In the genomic region with DNA sequence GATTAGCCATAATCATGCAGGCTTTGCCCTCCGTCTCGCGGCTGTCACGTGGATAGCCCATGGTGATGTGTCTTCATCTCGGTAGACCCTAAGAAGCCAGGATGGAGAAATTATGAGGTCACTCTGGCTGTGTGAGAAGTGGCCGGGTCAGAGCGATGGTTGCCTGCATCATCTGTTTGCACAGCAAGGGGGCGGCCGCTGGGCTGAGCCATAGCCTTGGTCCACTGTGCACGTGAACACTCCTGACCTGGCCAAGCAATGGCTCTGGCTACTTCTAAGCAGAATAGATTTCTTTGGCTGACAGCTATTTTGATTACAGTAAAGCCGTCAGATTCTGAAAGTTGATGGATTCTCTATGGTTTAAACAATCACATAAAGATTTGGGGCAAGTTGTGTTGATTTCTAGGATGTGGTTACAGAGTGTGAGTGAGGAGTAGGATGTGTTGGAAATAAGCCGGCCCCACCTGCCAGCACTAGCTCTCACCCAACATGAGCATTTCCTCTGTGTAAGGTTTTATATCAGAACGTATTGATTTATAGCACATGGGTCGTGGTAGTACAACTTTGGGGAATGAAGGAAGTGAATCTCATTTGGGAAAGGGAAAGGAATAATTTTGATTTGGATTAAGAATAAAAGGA, we compare ENCODE assay signal across 24 cellular contexts.
A peak's percentile ranks its signal among the peaks of the same experiment; 100 is the strongest.
DNase-seq lines count a peak whose midpoint lies in the region; ATAC-seq and TF ChIP-seq lines count a peak whose summit lies in the region.
"Had no signal": no experiment of that assay in that cellular context is flagged by ENCODE, and none has a peak within 500 bp of the region (broad histone marks: within the 10 kb centered on the region; RNA-seq: fewer than 3 reads in every experiment).

No MANE protein-coding gene starts in this region.

- in situ Hi-C loops in G401 (cut with HindIII; ENCODE audit: low sequenced_read_pairs) = no loop called here

- H3K27me3 ChIP-seq in GM23338 (ENCODE audit: insufficient read depth) = no peaks in the 10 kb centered on the region
- no peaks in the 10 kb centered on the region for H3K27me3 ChIP-seq in sigmoid colon
- H3K27me3 ChIP-seq in ovary = no peaks in the 10 kb centered on the region
- H3K27me3 ChIP-seq: adrenal gland; BLaER1 treated with 17β-estradiol and CSF1 and Interleukin-3, amounts not matched to agents 10 nM and 100 nM; body of pancreas; tibial nerve had no signal

- no peak overlapping the region for H3K4me2 ChIP-seq in GM23338
- H3K4me2 ChIP-seq: smooth muscle cell had no signal

- H3F3A ChIP-seq in GM23338 (replicated peaks; ENCODE audit: low read depth) = no peaks in the 10 kb centered on the region

- H3K27ac ChIP-seq in GM23338 (ENCODE audit: low read depth) = no peak overlapping the region
- no peak overlapping the region for H3K27ac ChIP-seq in sigmoid colon
- no peak overlapping the region for H3K27ac ChIP-seq in ovary
- H3K27ac ChIP-seq: adrenal gland; BLaER1 treated with 17β-estradiol and CSF1 and Interleukin-3, amounts not matched to agents 10 nM and 100 nM; body of pancreas; dorsolateral prefrontal cortex; tibial nerve had no signal

- peak; percentile 45; the same call in 2 of the 3 replicates for ATAC-seq in GM23338
- ATAC-seq: activated T-cell treated with anti-CD3 and anti-CD28 coated beads, Interleukin-2, amount 50 U/mL, for 4 hours; body of pancreas had no signal

- H3K4me3 Mint-ChIP-seq in GM23338 = no peak overlapping the region
- H3K4me3 Mint-ChIP-seq: activated T-cell treated with anti-CD3 and anti-CD28 coated beads, Interleukin-2, amount 50 U/mL, for 4 hours; HFFc6; natural killer cell treated with Interleukin-12 subunit alpha and Interleukin-12 subunit beta and Interleukin-15 and Interleukin-18, amount 100 ng/mL, for 72 hours had no signal

- H3K27me3 Mint-ChIP-seq in GM23338 (ENCODE audit: insufficient read depth, low read depth, poor library complexity) = peaks cover 1% of the 10 kb centered on the region

- no peaks in the 10 kb centered on the region for H3K9me3 ChIP-seq in sigmoid colon
- H3K9me3 ChIP-seq in ovary = peaks cover 0 to 3% of the 10 kb centered on the region in 2 donors
- H3K9me3 ChIP-seq: adrenal gland, body of pancreas, tibial nerve had no signal

- no peaks in the 10 kb centered on the region for H3K9me3 Mint-ChIP-seq in GM23338
- H3K9me3 Mint-ChIP-seq: activated T-cell treated with anti-CD3 and anti-CD28 coated beads, Interleukin-2, amount 50 U/mL, for 4 hours; natural killer cell treated with Interleukin-12 subunit alpha and Interleukin-12 subunit beta and Interleukin-15 and Interleukin-18, amount 100 ng/mL, for 72 hours had no signal

- WGBS in sigmoid colon, 2 donors = 60 to 76% methylated on average over 14 of the region's 14 CpGs
- WGBS in ovary, 3 donors = 70 to 71% (median 71%) methylated on average over 14 of the region's 14 CpGs

- H3K36me3 ChIP-seq in GM23338 (ENCODE audit: insufficient read depth) = no peaks in the 10 kb centered on the region
- no peaks in the 10 kb centered on the region for H3K36me3 ChIP-seq in sigmoid colon
- H3K36me3 ChIP-seq in ovary = no peaks in the 10 kb centered on the region
- H3K36me3 ChIP-seq: adrenal gland; BLaER1 treated with 17β-estradiol and CSF1 and Interleukin-3, amounts not matched to agents 10 nM and 100 nM; tibial nerve had no signal

- 0 out of 2 replicates have a peak, but pooled peaks cover 6% of the 10 kb centered on the region for H3K9me2 ChIP-seq in GM23338 (ENCODE audit: insufficient read depth)

- peaks cover 3% of the 10 kb centered on the region; the same call in 1 of the 2 replicates for H3K4me1 ChIP-seq in GM23338 (ENCODE audit: insufficient read depth)
- no peaks in the 10 kb centered on the region for H3K4me1 ChIP-seq in sigmoid colon
- H3K4me1 ChIP-seq in ovary (ENCODE audit: insufficient read depth) = no peaks in the 10 kb centered on the region
- H3K4me1 ChIP-seq: adrenal gland, body of pancreas, tibial nerve had no signal

- intact Hi-C loops in sigmoid colon (cut with DNase I) = no loop called here
- intact Hi-C loops in cardiac septum (cut with DNase I) = no loop called here
- intact Hi-C loops in ovary (cut with DNase I) = no loop called here

- no peak for DNase-seq in GM23338 (ENCODE audit: low spot score)
- DNase-seq in NCI-H146 (lab: John Stamatoyannopoulos, UW) = peak; percentile 39
- peak; percentile 36 for DNase-seq in iPS-NIHi7 (ENCODE audit: extremely low spot score)
- DNase-seq in sigmoid colon = peak; percentile 47
- no peak for DNase-seq in G401 (ENCODE audit: low spot score)
- DNase-seq in cardiac septum (ENCODE audit: low spot score) = no peak
- DNase-seq in ovary = no peak
- DNase-seq: activated CD4-positive, alpha-beta T cell treated with anti-CD3 and anti-CD28 coated beads for 4 hours; activated naive CD4-positive, alpha-beta T cell treated with Interleukin-2 at 50 U/mL for 16 hours; activated T-cell treated with anti-CD3 and anti-CD28 coated beads, Interleukin-2, amount 50 U/mL, for 4 hours; adrenal gland; dorsolateral prefrontal cortex; HFFc6; islet precursor cell; NCI-H1105; NCI-H446; NCI-H82; retina; stimulated activated CD4-positive, alpha-beta T cell treated with anti-CD3 and anti-CD28 coated beads, Interleukin-1b, Interleukin-23, amount 100 ng/mL, for 48 hours had no signal

- TF ChIP-seq POLR2A in sigmoid colon (IDR thresholded peaks at IDR 0.05) (no peak), ovary (IDR thresholded peaks at IDR 0.05) (no peak)

- no peak overlapping the region for H2AFZ ChIP-seq in GM23338

- no peaks in the 10 kb centered on the region for H3K4me1 Mint-ChIP-seq in GM23338

- no peak overlapping the region for H3K27ac Mint-ChIP-seq in GM23338
- H3K27ac Mint-ChIP-seq: HFFc6; natural killer cell treated with Interleukin-12 subunit alpha and Interleukin-12 subunit beta and Interleukin-15 and Interleukin-18, amount 100 ng/mL, for 72 hours had no signal

- H3K36me3 Mint-ChIP-seq in GM23338 (ENCODE audit: low read depth) = no peaks in the 10 kb centered on the region
- H3K36me3 Mint-ChIP-seq: natural killer cell treated with Interleukin-12 subunit alpha and Interleukin-12 subunit beta and Interleukin-15 and Interleukin-18, amount 100 ng/mL, for 72 hours had no signal

- TF ChIP-seq EP300 in sigmoid colon (IDR thresholded peaks at IDR 0.05) (no peak), ovary (IDR thresholded peaks at IDR 0.05) (no peak)

- H3K4me3 ChIP-seq in GM23338 (no peak overlapping the region), sigmoid colon (no peak overlapping the region), ovary (no peak overlapping the region)
- H3K4me3 ChIP-seq: adrenal gland; BLaER1 treated with 17β-estradiol and CSF1 and Interleukin-3, amounts not matched to agents 10 nM and 100 nM; body of pancreas; dorsolateral prefrontal cortex; smooth muscle cell; tibial nerve had no signal

- TF ChIP-seq CTCF in GM23338 (conservative IDR thresholded peaks at IDR 0.05; ENCODE audit: low read depth in 2 of 2) (peak; percentile 35 to 37; a peak in 3 of 4 replicates), sigmoid colon (IDR thresholded peaks at IDR 0.05) (no peak), ovary (IDR thresholded peaks at IDR 0.05) (no peak)

- no peaks in the 10 kb centered on the region for H3K79me2 ChIP-seq in GM23338 (replicated peaks; ENCODE audit: insufficient read depth)

- H4K20me1 ChIP-seq in GM23338 (replicated peaks; ENCODE audit: insufficient read depth) = no peaks in the 10 kb centered on the region
- H4K20me1 ChIP-seq: BLaER1 treated with 17β-estradiol and CSF1 and Interleukin-3, amounts not matched to agents 10 nM and 100 nM had no signal

TF ChIP-seq in GM23338, 12 proteins besides CTCF, POLR2A, EP300 and RAD21 (continues in another document):
- TF ChIP-seq CREB1 (CRISPR knock-in tag; IDR thresholded peaks at IDR 0.05; ENCODE audit: low read depth) = no peak
- TF ChIP-seq ZNF331 (CRISPR knock-in tag; IDR thresholded peaks at IDR 0.05; ENCODE audit: low read depth) = no peak
- TF ChIP-seq, protein P1, sequence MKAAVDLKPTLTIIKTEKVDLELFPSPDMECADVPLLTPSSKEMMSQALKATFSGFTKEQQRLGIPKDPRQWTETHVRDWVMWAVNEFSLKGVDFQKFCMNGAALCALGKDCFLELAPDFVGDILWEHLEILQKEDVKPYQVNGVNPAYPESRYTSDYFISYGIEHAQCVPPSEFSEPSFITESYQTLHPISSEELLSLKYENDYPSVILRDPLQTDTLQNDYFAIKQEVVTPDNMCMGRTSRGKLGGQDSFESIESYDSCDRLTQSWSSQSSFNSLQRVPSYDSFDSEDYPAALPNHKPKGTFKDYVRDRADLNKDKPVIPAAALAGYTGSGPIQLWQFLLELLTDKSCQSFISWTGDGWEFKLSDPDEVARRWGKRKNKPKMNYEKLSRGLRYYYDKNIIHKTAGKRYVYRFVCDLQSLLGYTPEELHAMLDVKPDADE (IDR thresholded peaks at IDR 0.05) = no peak
- no peak for TF ChIP-seq EZH2phosphoT487 (IDR thresholded peaks at IDR 0.05; ENCODE audit: unreplicated experiment)
- TF ChIP-seq JUNB (IDR thresholded peaks at IDR 0.05; ENCODE audit: unreplicated experiment) = no peak
- no peak for TF ChIP-seq POLR2AphosphoS5 (IDR thresholded peaks at IDR 0.05; ENCODE audit: low read depth)
- TF ChIP-seq, protein P2, sequence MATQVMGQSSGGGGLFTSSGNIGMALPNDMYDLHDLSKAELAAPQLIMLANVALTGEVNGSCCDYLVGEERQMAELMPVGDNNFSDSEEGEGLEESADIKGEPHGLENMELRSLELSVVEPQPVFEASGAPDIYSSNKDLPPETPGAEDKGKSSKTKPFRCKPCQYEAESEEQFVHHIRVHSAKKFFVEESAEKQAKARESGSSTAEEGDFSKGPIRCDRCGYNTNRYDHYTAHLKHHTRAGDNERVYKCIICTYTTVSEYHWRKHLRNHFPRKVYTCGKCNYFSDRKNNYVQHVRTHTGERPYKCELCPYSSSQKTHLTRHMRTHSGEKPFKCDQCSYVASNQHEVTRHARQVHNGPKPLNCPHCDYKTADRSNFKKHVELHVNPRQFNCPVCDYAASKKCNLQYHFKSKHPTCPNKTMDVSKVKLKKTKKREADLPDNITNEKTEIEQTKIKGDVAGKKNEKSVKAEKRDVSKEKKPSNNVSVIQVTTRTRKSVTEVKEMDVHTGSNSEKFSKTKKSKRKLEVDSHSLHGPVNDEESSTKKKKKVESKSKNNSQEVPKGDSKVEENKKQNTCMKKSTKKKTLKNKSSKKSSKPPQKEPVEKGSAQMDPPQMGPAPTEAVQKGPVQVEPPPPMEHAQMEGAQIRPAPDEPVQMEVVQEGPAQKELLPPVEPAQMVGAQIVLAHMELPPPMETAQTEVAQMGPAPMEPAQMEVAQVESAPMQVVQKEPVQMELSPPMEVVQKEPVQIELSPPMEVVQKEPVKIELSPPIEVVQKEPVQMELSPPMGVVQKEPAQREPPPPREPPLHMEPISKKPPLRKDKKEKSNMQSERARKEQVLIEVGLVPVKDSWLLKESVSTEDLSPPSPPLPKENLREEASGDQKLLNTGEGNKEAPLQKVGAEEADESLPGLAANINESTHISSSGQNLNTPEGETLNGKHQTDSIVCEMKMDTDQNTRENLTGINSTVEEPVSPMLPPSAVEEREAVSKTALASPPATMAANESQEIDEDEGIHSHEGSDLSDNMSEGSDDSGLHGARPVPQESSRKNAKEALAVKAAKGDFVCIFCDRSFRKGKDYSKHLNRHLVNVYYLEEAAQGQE (IDR thresholded peaks at IDR 0.05; ENCODE audit: unreplicated experiment) = no peak

Comparison
In these comparisons a context has a peak if more than half of its experiments do, and no peak if none do; other contexts are left out.
1. DNase-seq: peak in NCI-H146 (single experiment), iPS-NIHi7 (single experiment) and sigmoid colon (single experiment); none in GM23338 (single experiment), G401 (single experiment), cardiac septum (single experiment) and ovary (0 of 5).
2. CTCF ChIP-seq: peak in GM23338 (2 of 2); none in sigmoid colon (0 of 4) and ovary (0 of 3).